In genomic region chr17:44346064-44346844, GRCh38 we compare ENCODE assay signal across 1 cellular context.
TF ChIP-seq lines count a peak whose summit lies in the region.

No MANE protein-coding gene starts in this region.

TF ChIP-seq in K562, 482 proteins besides CTCF, POLR2A, EP300 and RAD21:
- TF ChIP-seq ZBTB7A (IDR thresholded peaks at IDR 0.05; ENCODE audit: borderline replicate concordance, control insufficient read depth, low read depth, low read length) (peak; percentile 10; the same call in 1 of the 2 replicates), CTBP1 (IDR thresholded peaks at IDR 0.05; ENCODE audit: borderline replicate concordance) (0 out of 2 replicates have a peak, but pooled peaks have one; percentile 1), ID3 (CRISPR knock-in tag; IDR thresholded peaks at IDR 0.05) (no peak), ID3 (tag; IDR thresholded peaks at IDR 0.05) (no peak)
TF ChIP-seq in K562: peak in this region for 2.
